ENCODE assay signal across 10 cellular contexts in the genomic region with DNA sequence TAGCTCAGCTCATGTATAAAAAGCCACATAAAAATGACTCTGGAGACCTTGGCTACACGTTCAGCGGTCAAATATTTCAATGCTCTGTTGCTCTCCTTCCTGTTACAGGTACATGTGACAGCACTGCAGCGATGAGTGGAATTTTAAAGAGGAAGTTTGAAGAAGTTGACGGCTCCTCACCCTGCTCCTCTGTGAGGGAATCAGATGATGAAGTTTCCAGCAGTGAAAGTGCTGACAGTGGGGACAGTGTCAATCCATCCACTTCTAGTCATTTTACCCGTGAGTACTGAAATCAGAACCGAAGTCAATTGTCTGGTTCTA.
DNase-seq lines count a peak whose midpoint lies in the region; ATAC-seq lines count a peak whose summit lies in the region.
"Had no signal": no experiment of that assay in that cellular context is flagged by ENCODE, and none has a peak within 500 bp of the region (broad histone marks: within the 10 kb centered on the region; RNA-seq: fewer than 3 reads in every experiment).

No MANE protein-coding gene starts in this region.

- no peaks in the 10 kb centered on the region for H3K9me3 Mint-ChIP-seq in activated T-helper 2 cell treated with anti-CD3 and anti-CD28 coated beads, Interferon-gamma antibody, Interleukin-2, Interleukin-4, amounts not matched to agents 10 μg/mL and 5 μg/mL and 100 μg/mL, durations not matched to agents 14 hours and 24 hours and 36 hours

- no peak overlapping the region for H3K4me3 Mint-ChIP-seq in activated T-helper 2 cell treated with anti-CD3 and anti-CD28 coated beads, Interferon-gamma antibody, Interleukin-2, Interleukin-4, amounts not matched to agents 10 μg/mL and 5 μg/mL and 100 μg/mL, durations not matched to agents 14 hours and 24 hours and 36 hours (ENCODE audit: low read depth)

- no peaks in the 10 kb centered on the region for H3K27me3 Mint-ChIP-seq in activated T-helper 2 cell treated with anti-CD3 and anti-CD28 coated beads, Interferon-gamma antibody, Interleukin-2, Interleukin-4, amounts not matched to agents 10 μg/mL and 5 μg/mL and 100 μg/mL, durations not matched to agents 14 hours and 24 hours and 36 hours (ENCODE audit: low read depth)

- H3K36me3 Mint-ChIP-seq in activated T-helper 2 cell treated with anti-CD3 and anti-CD28 coated beads, Interferon-gamma antibody, Interleukin-2, Interleukin-4, amounts not matched to agents 10 μg/mL and 5 μg/mL and 100 μg/mL, durations not matched to agents 14 hours and 24 hours and 36 hours (ENCODE audit: low read depth), result no peaks in the 10 kb centered on the region

- H3K4me1 Mint-ChIP-seq in activated T-helper 2 cell treated with anti-CD3 and anti-CD28 coated beads, Interferon-gamma antibody, Interleukin-2, Interleukin-4, amounts not matched to agents 10 μg/mL and 5 μg/mL and 100 μg/mL, durations not matched to agents 14 hours and 24 hours and 36 hours (ENCODE audit: low read depth), result no peaks in the 10 kb centered on the region

- intact Hi-C loops in activated T-helper 2 cell treated with anti-CD3 and anti-CD28 coated beads, Interferon-gamma antibody, Interleukin-2, Interleukin-4, amounts not matched to agents 10 μg/mL and 5 μg/mL and 100 μg/mL, durations not matched to agents 14 hours and 24 hours and 36 hours (cut with micrococcal nuclease), result no loop called here

- H3K27ac Mint-ChIP-seq in activated T-helper 2 cell treated with anti-CD3 and anti-CD28 coated beads, Interferon-gamma antibody, Interleukin-2, Interleukin-4, amounts not matched to agents 10 μg/mL and 5 μg/mL and 100 μg/mL, durations not matched to agents 14 hours and 24 hours and 36 hours, result no peak overlapping the region

- ATAC-seq in GM18873 (IDR thresholded peaks at IDR 0.05; ENCODE audit: low FRiP score, unreplicated experiment) (peak; percentile 77), HG02623 (IDR thresholded peaks at IDR 0.05; ENCODE audit: unreplicated experiment) (peak; percentile 86), HG03520 (IDR thresholded peaks at IDR 0.05; ENCODE audit: unreplicated experiment) (peak; percentile 78)

- peak; percentile 76 for DNase-seq in renal cortical epithelial cell (ENCODE audit: low read depth)
- DNase-seq in stimulated activated naive CD4-positive, alpha-beta T cell (lab: John Stamatoyannopoulos, UW), result no peak
- DNase-seq in activated T-helper 2 cell treated with anti-CD3 and anti-CD28 coated beads, Interferon-gamma antibody, Interleukin-2, Interleukin-4, amounts not matched to agents 10 μg/mL and 5 μg/mL and 100 μg/mL, durations not matched to agents 14 hours and 24 hours and 36 hours (ENCODE audit: low spot score), result no peak
- DNase-seq in NK-92 treated with Interleukin-12 subunit alpha and Interleukin-12 subunit beta, amount 100 ng/mL, for 24 hours (lab: John Stamatoyannopoulos, UW), result no peak
- DNase-seq: activated naive CD4-positive, alpha-beta T cell; effector CD8-positive, alpha-beta T cell; NCI-H82 had no signal
